18 cellular contexts compared by ENCODE assay signal in the genomic region with DNA sequence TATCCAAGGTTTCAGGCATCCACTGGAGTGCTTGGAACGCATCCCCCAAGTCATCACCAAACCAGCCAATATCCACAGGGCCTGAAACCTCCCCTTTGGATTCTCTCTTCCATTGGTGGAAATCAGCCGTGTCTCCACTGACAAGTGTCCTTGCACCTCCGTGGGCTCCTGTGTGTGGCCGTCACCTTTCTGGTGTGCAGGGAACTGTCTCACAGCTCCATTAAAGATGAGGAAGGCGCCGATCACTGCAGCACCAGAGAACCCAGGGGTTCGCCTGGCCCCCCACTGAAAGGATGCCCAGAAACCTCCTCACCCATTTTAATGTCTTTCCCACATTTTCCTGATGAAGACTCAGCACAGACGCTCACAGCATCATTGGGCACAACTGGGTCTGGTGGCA. TPM values are rescaled to one million over a fixed set of nuclear protein-coding genes. Genes with fewer than 3 reads are reported as not detected.
DNase-seq lines count a peak whose midpoint lies in the region; ATAC-seq and TF ChIP-seq lines count a peak whose summit lies in the region.
"Had no signal": no experiment of that assay in that cellular context is flagged by ENCODE, and none has a peak within 500 bp of the region (broad histone marks: within the 10 kb centered on the region; RNA-seq: fewer than 3 reads in every experiment).

No MANE protein-coding gene starts in this region.

- POLR2A ChIA-PET in activated CD4-positive, alpha-beta T cell treated with anti-CD3 and anti-CD28 coated beads, Interleukin-2, amount 10 ng/mL, durations not matched to agents 7 days and 5 days (lab: Charles Lee) = no interaction called here

- no peaks in the 10 kb centered on the region for H3K9me3 ChIP-seq in mesenchymal stem cell (ENCODE audit: control insufficient read depth, low read length)

- no peak overlapping the region for H3K18ac ChIP-seq in mesenchymal stem cell (ENCODE audit: low read depth in 1 of 2, low read length in 2 of 2)

- DNase-seq in activated CD4-positive, alpha-beta T cell treated with anti-CD3 and anti-CD28 coated beads, Interleukin-2, amount 10 ng/mL, durations not matched to agents 7 days and 5 days = peak; percentile 5
- DNase-seq in activated CD4-positive, alpha-beta T cell treated with anti-CD3 and anti-CD28 coated beads, Interleukin-2, amount 50 U/mL, for 4 hours = no peak
- DNase-seq in cardiac septum (ENCODE audit: low spot score) (peak; percentile 36), left cardiac atrium (no peak), progenitor cell of endocrine pancreas (ENCODE audit: low spot score, unreplicated experiment) (peak; percentile 7), hippocampal formation (lab: John Stamatoyannopoulos, UW) (no peak), mesenchymal stem cell (no peak)
- DNase-seq: 8988T, DMS 273 treated with DMSO at 0.1 percent for 48 hours, DND-41, HFFc6, KG1, NCI-H1105 treated with DMSO at 0.1 percent for 48 hours, NCI-H1694, NCI-H2081 treated with DMSO at 0.1 percent for 48 hours, NCI-H446 treated with DMSO at 0.1 percent for 48 hours had no signal

- no peak overlapping the region for H3K4me3 ChIP-seq in mesenchymal stem cell (ENCODE audit: insufficient read depth in 1 of 2, low read depth in 1 of 2, low read length in 2 of 2)

- H3K36me3 Mint-ChIP-seq in activated CD4-positive, alpha-beta T cell treated with anti-CD3 and anti-CD28 coated beads, Interleukin-2, amount 10 ng/mL, durations not matched to agents 7 days and 5 days (ENCODE audit: low read depth) = no peaks in the 10 kb centered on the region
- H3K36me3 Mint-ChIP-seq in progenitor cell of endocrine pancreas (ENCODE audit: insufficient read depth) = no peaks in the 10 kb centered on the region
- H3K36me3 Mint-ChIP-seq: CD14-positive monocyte had no signal

- no peaks in the 10 kb centered on the region for H3K79me1 ChIP-seq in mesenchymal stem cell (replicated peaks; ENCODE audit: low read length, poor library complexity, severe bottlenecking)

- intact Hi-C loops in cardiac septum (cut with DNase I) (no loop called here), left cardiac atrium (cut with DNase I) (no loop called here)

- no peak overlapping the region for H2BK12ac ChIP-seq in mesenchymal stem cell (ENCODE audit: low read length in 2 of 2)

- H3K4me1 ChIP-seq in mesenchymal stem cell (ENCODE audit: control insufficient read depth, insufficient read depth, low read depth, low read length) = peaks cover 17% of the 10 kb centered on the region

- H4K8ac ChIP-seq in mesenchymal stem cell (ENCODE audit: low read length) = no peak overlapping the region

- no peak overlapping the region for H3K23ac ChIP-seq in mesenchymal stem cell (ENCODE audit: low read length in 2 of 2)

- no peak overlapping the region for H2AFZ ChIP-seq in mesenchymal stem cell (ENCODE audit: low read depth, low read length)

- no peak overlapping the region for H3K4me3 Mint-ChIP-seq in activated CD4-positive, alpha-beta T cell treated with anti-CD3 and anti-CD28 coated beads, Interleukin-2, amount 10 ng/mL, durations not matched to agents 7 days and 5 days
- no peak overlapping the region for H3K4me3 Mint-ChIP-seq in progenitor cell of endocrine pancreas (ENCODE audit: low read depth)
- H3K4me3 Mint-ChIP-seq: HFFc6 had no signal

- no peak overlapping the region for H3K9ac ChIP-seq in mesenchymal stem cell (ENCODE audit: low read length)

- H2BK120ac ChIP-seq in mesenchymal stem cell (ENCODE audit: low read depth, low read length) = no peak overlapping the region

- no peaks in the 10 kb centered on the region for H3K36me3 ChIP-seq in mesenchymal stem cell (ENCODE audit: control insufficient read depth in 1 of 2, insufficient read depth in 2 of 2, low read depth in 1 of 2, low read length in 2 of 2)

- no peak overlapping the region for H3K27ac Mint-ChIP-seq in activated CD4-positive, alpha-beta T cell treated with anti-CD3 and anti-CD28 coated beads, Interleukin-2, amount 10 ng/mL, durations not matched to agents 7 days and 5 days
- no peak overlapping the region for H3K27ac Mint-ChIP-seq in progenitor cell of endocrine pancreas
- H3K27ac Mint-ChIP-seq: HFFc6 had no signal

- peaks cover 11 to 20% of the 10 kb centered on the region in 2 experiments for H3K27me3 ChIP-seq in mesenchymal stem cell (ENCODE audit: control insufficient read depth in 1 of 2, insufficient read depth in 1 of 2, low read length in 2 of 2)

- CTCF ChIA-PET in activated CD4-positive, alpha-beta T cell treated with anti-CD3 and anti-CD28 coated beads, Interleukin-2, amount 10 ng/mL, durations not matched to agents 7 days and 5 days (lab: Charles Lee) = no interaction called here

- no peak overlapping the region for H3K4ac ChIP-seq in mesenchymal stem cell (ENCODE audit: low read depth in 1 of 2, low read length in 2 of 2)

- 94% methylated on average over 8 of the region's 8 CpGs for WGBS in mesenchymal stem cell

- no peak overlapping the region for H3K27ac ChIP-seq in mesenchymal stem cell (ENCODE audit: low read length, poor library complexity, severe bottlenecking)

- no peak overlapping the region for H4K91ac ChIP-seq in mesenchymal stem cell (ENCODE audit: low read length)

- ATAC-seq in left cardiac atrium (no peak), HG02938 (IDR thresholded peaks at IDR 0.05; ENCODE audit: unreplicated experiment) (no peak)

- no peak overlapping the region for H3K4me2 ChIP-seq in mesenchymal stem cell (ENCODE audit: low read length, poor library complexity, severe bottlenecking)

- no peak overlapping the region for H3K14ac ChIP-seq in mesenchymal stem cell (ENCODE audit: low read length in 2 of 2)

- H3K9me3 Mint-ChIP-seq in activated CD4-positive, alpha-beta T cell treated with anti-CD3 and anti-CD28 coated beads, Interleukin-2, amount 10 ng/mL, durations not matched to agents 7 days and 5 days = no peaks in the 10 kb centered on the region
- H3K9me3 Mint-ChIP-seq in progenitor cell of endocrine pancreas (ENCODE audit: low read depth) = no peaks in the 10 kb centered on the region
- H3K9me3 Mint-ChIP-seq: HFFc6 had no signal

- no peak overlapping the region for H2BK15ac ChIP-seq in mesenchymal stem cell (ENCODE audit: low read depth, poor library complexity, severe bottlenecking)

- no peaks in the 10 kb centered on the region for H3K27me3 Mint-ChIP-seq in activated CD4-positive, alpha-beta T cell treated with anti-CD3 and anti-CD28 coated beads, Interleukin-2, amount 10 ng/mL, durations not matched to agents 7 days and 5 days
- peaks cover 7% of the 10 kb centered on the region for H3K27me3 Mint-ChIP-seq in progenitor cell of endocrine pancreas

- TF ChIP-seq CTCF in progenitor cell of endocrine pancreas (IDR thresholded peaks at IDR 0.05; ENCODE audit: unreplicated experiment) = no peak

- H3K4me1 Mint-ChIP-seq in activated CD4-positive, alpha-beta T cell treated with anti-CD3 and anti-CD28 coated beads, Interleukin-2, amount 10 ng/mL, durations not matched to agents 7 days and 5 days = no peaks in the 10 kb centered on the region
- no peaks in the 10 kb centered on the region for H3K4me1 Mint-ChIP-seq in progenitor cell of endocrine pancreas (ENCODE audit: low read depth)

- H2AK5ac ChIP-seq in mesenchymal stem cell (ENCODE audit: low read length, severe bottlenecking) = no peak overlapping the region

- H2BK5ac ChIP-seq in mesenchymal stem cell (ENCODE audit: low read depth, low read length, poor library complexity, severe bottlenecking) = no peak overlapping the region

RNA-seq across cellular contexts. Expression of a gene that starts 17.8 kb away (rescaled TPM):
- 1 to 10 TPM; 2.1 to 2.2 TPM for total RNA-seq in activated CD4-positive, alpha-beta T cell treated with anti-CD3 and anti-CD28 coated beads, Interleukin-2, amount 10 ng/mL, durations not matched to agents 7 days and 5 days
- total RNA-seq in cardiac septum (104 TPM), left cardiac atrium (10 to 100 TPM; 50.4 to 84.4 TPM), progenitor cell of endocrine pancreas (54.6 and 56.2 TPM in 2 replicates)
- 15.1 TPM for polyA plus RNA-seq in mesenchymal stem cell (2013, experiment 1 of 2)
- polyA plus RNA-seq in mesenchymal stem cell (2013, experiment 2 of 2) = 14.1 TPM

Comparison
In these comparisons a context has a peak if more than half of its experiments do, and no peak if none do; other contexts are left out.
1. DNase-seq: peak in activated CD4-positive, alpha-beta T cell treated with anti-CD3 and anti-CD28 coated beads, Interleukin-2, amount 10 ng/mL, durations not matched to agents 7 days and 5 days (single experiment), cardiac septum (single experiment) and progenitor cell of endocrine pancreas (single experiment); none in activated CD4-positive, alpha-beta T cell treated with anti-CD3 and anti-CD28 coated beads, Interleukin-2, amount 50 U/mL, for 4 hours (0 of 2), left cardiac atrium (single experiment), hippocampal formation (0 of 2) and mesenchymal stem cell (single experiment).
2. RNA of a gene that starts 17.8 kb away (total RNA-seq): 104 TPM in cardiac septum (single experiment), 50.4 to 84.4 TPM in left cardiac atrium and 54.6 to 56.2 TPM in progenitor cell of endocrine pancreas; 2.1 to 2.2 TPM in activated CD4-positive, alpha-beta T cell treated with anti-CD3 and anti-CD28 coated beads, Interleukin-2, amount 10 ng/mL, durations not matched to agents 7 days and 5 days; every median in the first group is over 10 times any median in the second.